ENCODE assay signal across 31 cellular contexts in genomic region chr14:28761438-28762289, GRCh38. TPM values are rescaled to one million over a fixed set of nuclear protein-coding genes. Genes with fewer than 3 reads are reported as not detected.
DNase-seq lines count a peak whose midpoint lies in the region; ATAC-seq, FAIRE-seq and TF ChIP-seq lines count a peak whose summit lies in the region.
"Had no signal": no experiment of that assay in that cellular context is flagged by ENCODE, and none has a peak within 500 bp of the region (broad histone marks: within the 10 kb centered on the region; RNA-seq: fewer than 3 reads in every experiment).

No MANE protein-coding gene starts in this region.

- intact Hi-C loops in HepG2 (cut with micrococcal nuclease; ENCODE audit: unreplicated experiment): no loop called here
- intact Hi-C loops in right lobe of liver (cut with DNase I): no loop called here
- intact Hi-C loops in lower lobe of right lung (cut with DNase I): no loop called here

- H3K9me3 Mint-ChIP-seq in activated CD8-positive, alpha-beta memory T cell treated with anti-CD3 and anti-CD28 coated beads, Interleukin-2, amount 10 ng/mL, durations not matched to agents 7 days and 5 days (ENCODE audit: low read depth): peaks cover 3% of the 10 kb centered on the region
- H3K9me3 Mint-ChIP-seq: activated CD4-positive, alpha-beta T cell treated with anti-CD3 and anti-CD28 coated beads, Interleukin-2, amount 10 ng/mL, durations not matched to agents 7 days and 5 days; activated naive CD4-positive, alpha-beta T cell treated with anti-CD3 and anti-CD28 coated beads for 36 hours had no signal

- no TSS peak for BruUV-seq in HepG2 (replicated peaks; lab: Mats Ljungman, UMichigan)

- CTCF ChIA-PET in HepG2 (lab: Yijun Ruan, JAX; ENCODE audit: low intra/inter-chr PET ratio, low total read pairs): no interaction called here
- CTCF ChIA-PET in activated CD8-positive, alpha-beta memory T cell treated with anti-CD3 and anti-CD28 coated beads, Interleukin-2, amount 10 ng/mL, durations not matched to agents 7 days and 5 days (lab: Charles Lee): no interaction called here

- DNase-seq in HepG2 (ENCODE audit: low spot score): no peak
- no peak for DNase-seq in right lobe of liver
- peak; percentile 87 for DNase-seq in astrocyte of the hippocampus (ENCODE audit: low read depth, low spot score)
- peak; percentile 20 for DNase-seq in lower lobe of right lung
- no peak for DNase-seq in NCI-H1092 treated with DMSO at 0.1 percent for 48 hours (lab: John Stamatoyannopoulos, UW)
- no peak for DNase-seq in activated CD8-positive, alpha-beta memory T cell treated with anti-CD3 and anti-CD28 coated beads, Interleukin-2, amount 10 ng/mL, durations not matched to agents 7 days and 5 days
- no peak for DNase-seq in cortex of kidney (lab: John Stamatoyannopoulos, UW)
- DNase-seq: activated CD4-positive, alpha-beta T cell treated with anti-CD3 and anti-CD28 coated beads, Interleukin-2, amount 10 ng/mL, durations not matched to agents 7 days and 5 days; activated naive CD4-positive, alpha-beta T cell treated with anti-CD3 and anti-CD28 coated beads for 36 hours; activated T-cell treated with anti-CD3 and anti-CD28 coated beads, Interleukin-2, amount 50 U/mL, for 72 hours; heart left ventricle; IMR-90; naive B cell; NCI-H1048; NCI-H2081 treated with DMSO at 0.1 percent for 48 hours; NCI-H526 treated with DMSO at 0.1 percent for 48 hours; Right ventricle myocardium superior; spleen; stimulated activated CD4-positive, alpha-beta T cell treated with anti-CD3 and anti-CD28 coated beads, Interleukin-2, amount 100 ng/mL, for 48 hours; T-helper 9 cell; WERI-Rb-1 had no signal

- no peak overlapping the region for H3K27ac Mint-ChIP-seq in activated CD8-positive, alpha-beta memory T cell treated with anti-CD3 and anti-CD28 coated beads, Interleukin-2, amount 10 ng/mL, durations not matched to agents 7 days and 5 days
- H3K27ac Mint-ChIP-seq: activated CD4-positive, alpha-beta T cell treated with anti-CD3 and anti-CD28 coated beads, Interleukin-2, amount 10 ng/mL, durations not matched to agents 7 days and 5 days; activated naive CD4-positive, alpha-beta T cell treated with anti-CD3 and anti-CD28 coated beads for 36 hours; activated T-cell treated with anti-CD3 and anti-CD28 coated beads, Interleukin-2, amount 50 U/mL, for 72 hours; naive B cell; stimulated activated memory B cell treated with anti-CD40 and anti-IgM and Interleukin-4, amounts not matched to agents 10 μg/mL and 1 μg/mL and 100 μg/mL, for 72 hours had no signal

- no peak overlapping the region for H3K4me3 Mint-ChIP-seq in activated CD8-positive, alpha-beta memory T cell treated with anti-CD3 and anti-CD28 coated beads, Interleukin-2, amount 10 ng/mL, durations not matched to agents 7 days and 5 days
- H3K4me3 Mint-ChIP-seq: activated CD4-positive, alpha-beta T cell treated with anti-CD3 and anti-CD28 coated beads, Interleukin-2, amount 10 ng/mL, durations not matched to agents 7 days and 5 days; activated naive CD4-positive, alpha-beta T cell treated with anti-CD3 and anti-CD28 coated beads for 36 hours; activated T-cell treated with anti-CD3 and anti-CD28 coated beads, Interleukin-2, amount 50 U/mL, for 72 hours; central memory CD8-positive, alpha-beta T cell; stimulated activated memory B cell treated with anti-CD40 and anti-IgM and Interleukin-4, amounts not matched to agents 10 μg/mL and 1 μg/mL and 100 μg/mL, for 72 hours had no signal

- H3K4me3 ChIP-seq in HepG2 (replicated peaks in 1 of 3; ENCODE audit: insufficient read depth in 1 of 3, low read depth in 2 of 3, low read length in 3 of 3): no peak overlapping the region
- no peak overlapping the region for H3K4me3 ChIP-seq in right lobe of liver
- H3K4me3 ChIP-seq in lower lobe of right lung: no peak overlapping the region
- H3K4me3 ChIP-seq: BLaER1 treated with 17β-estradiol and CSF1 and Interleukin-3, amounts not matched to agents 10 nM and 100 nM; heart left ventricle; spleen; suprapubic skin; vagina had no signal

- TF ChIP-seq EP300 in HepG2 (IDR thresholded peaks at IDR 0.05; ENCODE audit: low read depth in 2 of 2, low read length in 2 of 2) (no peak), HepG2 (CRISPR knock-in tag; IDR thresholded peaks at IDR 0.05; ENCODE audit: borderline replicate concordance) (no peak)

- no peak for TF ChIP-seq POLR2A in HepG2 (IDR thresholded peaks at IDR 0.05; ENCODE audit: insufficient read depth in 1 of 2, low read depth in 2 of 2, low read length in 2 of 2)
- no peak for TF ChIP-seq POLR2A in right lobe of liver (IDR thresholded peaks at IDR 0.05)

- no peak overlapping the region for H3K9ac ChIP-seq in HepG2 (ENCODE audit: insufficient read depth, low read depth, low read length)
- H3K9ac ChIP-seq: BLaER1 treated with 17β-estradiol and CSF1 and Interleukin-3, amounts not matched to agents 10 nM and 100 nM had no signal

- H3K9me3 ChIP-seq in HepG2 (ENCODE audit: low read length): no peaks in the 10 kb centered on the region
- no peaks in the 10 kb centered on the region for H3K9me3 ChIP-seq in right lobe of liver
- no peaks in the 10 kb centered on the region for H3K9me3 ChIP-seq in lower lobe of right lung
- H3K9me3 ChIP-seq: heart left ventricle, suprapubic skin, vagina had no signal

- H3K4me1 Mint-ChIP-seq in activated CD8-positive, alpha-beta memory T cell treated with anti-CD3 and anti-CD28 coated beads, Interleukin-2, amount 10 ng/mL, durations not matched to agents 7 days and 5 days: peaks cover 3% of the 10 kb centered on the region
- H3K4me1 Mint-ChIP-seq: central memory CD8-positive, alpha-beta T cell had no signal

- FAIRE-seq in HepG2 (lab: Jason Lieb, UNC): no peak

- H3K4me2 ChIP-seq in HepG2 (ENCODE audit: low read depth, low read length): peak overlapping the region; percentile 14; the same call in 1 of the 2 replicates
- H3K4me2 ChIP-seq: BLaER1 treated with 17β-estradiol and CSF1 and Interleukin-3, amounts not matched to agents 10 nM and 100 nM had no signal

- peaks cover 9% of the 10 kb centered on the region for H3K36me3 Mint-ChIP-seq in activated CD8-positive, alpha-beta memory T cell treated with anti-CD3 and anti-CD28 coated beads, Interleukin-2, amount 10 ng/mL, durations not matched to agents 7 days and 5 days
- H3K36me3 Mint-ChIP-seq: stimulated activated memory B cell treated with anti-CD40 and anti-IgM and Interleukin-4, amounts not matched to agents 10 μg/mL and 1 μg/mL and 100 μg/mL, for 72 hours had no signal

- H2AFZ ChIP-seq in HepG2 (ENCODE audit: low read length): no peak overlapping the region

- peaks cover 74% of the 10 kb centered on the region for H3K27me3 Mint-ChIP-seq in activated CD8-positive, alpha-beta memory T cell treated with anti-CD3 and anti-CD28 coated beads, Interleukin-2, amount 10 ng/mL, durations not matched to agents 7 days and 5 days

- TF ChIP-seq CTCF in HepG2 (CRISPR knock-in tag; IDR thresholded peaks at IDR 0.05) (no peak), right lobe of liver (IDR thresholded peaks at IDR 0.05) (no peak), lower lobe of right lung (IDR thresholded peaks at IDR 0.05) (no peak)

- POLR2A ChIA-PET in HepG2 (lab: Yijun Ruan, JAX): no interaction called here

- H3K27me3 ChIP-seq in HepG2 (ENCODE audit: control insufficient read depth in 1 of 2, insufficient read depth in 2 of 2, low read length in 2 of 2) (peaks cover 0 to 65% of the 10 kb centered on the region in 2 experiments; a peak in 3 of 5 replicates), right lobe of liver (peaks cover 28 to 64% of the 10 kb centered on the region in 2 donors), lower lobe of right lung (ENCODE audit: low read depth) (peaks cover 99% of the 10 kb centered on the region)

- in situ Hi-C loops in HepG2 (cut with HindIII; ENCODE audit: extremely low pct_ligation_motif_present, low pct_unique_long_range_greater_than_20kb): no loop called here

- whole genome bisulfite sequencing in HepG2 (ENCODE audit: low lambda C conversion rate): 54% methylated on average over 32 of the region's 32 CpGs
- WGBS in right lobe of liver (ENCODE audit: insufficient coverage, low coverage, low lambda C conversion rate, missing lambda C conversion rate): 3% methylated on average over 26 of the region's 32 CpGs

- ATAC-seq in HepG2 (peak; percentile 50), right lobe of liver (no peak), lower lobe of right lung (no peak), GM19397 (IDR thresholded peaks at IDR 0.05; ENCODE audit: unreplicated experiment) (no peak)
- ATAC-seq in activated CD8-positive, alpha-beta memory T cell treated with anti-CD3 and anti-CD28 coated beads, Interleukin-2, amount 10 ng/mL, durations not matched to agents 7 days and 5 days: no peak
- ATAC-seq: activated T-cell treated with anti-CD3 and anti-CD28 coated beads, Interleukin-2, amount 50 U/mL, for 72 hours; heart left ventricle; left lobe of liver; stimulated activated memory B cell treated with anti-CD40 and anti-IgM and Interleukin-4, amounts not matched to agents 10 μg/mL and 1 μg/mL and 100 μg/mL, for 72 hours had no signal

- peaks cover 20% of the 10 kb centered on the region for H3K4me1 ChIP-seq in HepG2 (ENCODE audit: insufficient read depth, low read length)
- H3K4me1 ChIP-seq in right lobe of liver: peaks cover 0 to 7% (median 0%) of the 10 kb centered on the region in 4 donors
- H3K4me1 ChIP-seq in lower lobe of right lung: peaks cover 10% of the 10 kb centered on the region
- H3K4me1 ChIP-seq: BLaER1 treated with 17β-estradiol and CSF1 and Interleukin-3, amounts not matched to agents 10 nM and 100 nM had no signal

- H3K36me3 ChIP-seq in HepG2 (replicated peaks in 1 of 2; ENCODE audit: control insufficient read depth in 1 of 2, insufficient read depth in 2 of 2, low read length in 2 of 2) (no peaks in the 10 kb centered on the region), right lobe of liver (no peaks in the 10 kb centered on the region), lower lobe of right lung (no peaks in the 10 kb centered on the region)
- H3K36me3 ChIP-seq: BLaER1 treated with 17β-estradiol and CSF1 and Interleukin-3, amounts not matched to agents 10 nM and 100 nM; heart left ventricle; spleen; suprapubic skin; vagina; WERI-Rb-1 had no signal

- no peaks in the 10 kb centered on the region for H4K20me1 ChIP-seq in HepG2 (ENCODE audit: insufficient read depth, low read length)

- H3K27ac ChIP-seq in HepG2 (ENCODE audit: extremely low read length, insufficient read depth, low read length) (no peak overlapping the region), right lobe of liver (no peak overlapping the region), lower lobe of right lung (no peak overlapping the region)
- H3K27ac ChIP-seq: BLaER1 treated with 17β-estradiol and CSF1 and Interleukin-3, amounts not matched to agents 10 nM and 100 nM; heart left ventricle; spleen; suprapubic skin; vagina; WERI-Rb-1 had no signal

- no peak for TF ChIP-seq RAD21 in HepG2 (CRISPR knock-in tag; IDR thresholded peaks at IDR 0.05)

- no peaks in the 10 kb centered on the region for H3K79me2 ChIP-seq in HepG2 (ENCODE audit: insufficient read depth, low read length)

RNA-seq across cellular contexts. Expression of gene FOXG1, which starts 4.9 kb away (rescaled TPM):
- total RNA-seq in HepG2 (2016; rRNA removed; fragmentation: Illumina TruSeq; extraction: Trizol): not detected in 2 replicates
- total RNA-seq in HepG2 (2016; cell fraction: cytosol; rRNA removed; fragmentation: Illumina TruSeq; extraction: Trizol; ENCODE audit: low read depth): not detected in 2 replicates
- total RNA-seq in HepG2 (2016; cell fraction: insoluble cytoplasmic fraction; rRNA removed; fragmentation: Illumina TruSeq; extraction: Trizol): not detected in 2 replicates
- total RNA-seq in HepG2 (2016; cell fraction: membrane; rRNA removed; fragmentation: Illumina TruSeq; extraction: Trizol): not detected in 2 replicates
- total RNA-seq in HepG2 (2016; cell fraction: nucleus; rRNA removed; fragmentation: Illumina TruSeq; extraction: Trizol): not detected in 2 replicates
- polyA plus RNA-seq in HepG2 (2011; rRNA removed): not detected in 2 replicates
- polyA plus RNA-seq in HepG2 (2011; cell fraction: cytosol; rRNA removed): not detected in 2 replicates
- not detected in 2 replicates for polyA plus RNA-seq in HepG2 (2011; cell fraction: nucleus; rRNA removed)
- not detected in 2 replicates for polyA plus RNA-seq in HepG2 (2012)
- polyA plus RNA-seq in HepG2 (2016; cell fraction: cytosol; fragmentation: Illumina TruSeq; extraction: Trizol; ENCODE audit: low read depth): not detected in 2 replicates
- polyA plus RNA-seq in HepG2 (2016; cell fraction: insoluble cytoplasmic fraction; fragmentation: Illumina TruSeq; extraction: Trizol; ENCODE audit: low read depth): not detected in 2 replicates
- polyA plus RNA-seq in HepG2 (2016; cell fraction: membrane; fragmentation: Illumina TruSeq; extraction: Trizol; ENCODE audit: low read depth): not detected in 2 replicates
- polyA plus RNA-seq in HepG2 (2016; cell fraction: nucleus; fragmentation: Illumina TruSeq; extraction: Trizol; ENCODE audit: insufficient read depth, low read depth): not detected in 2 replicates
- polyA minus RNA-seq in HepG2 (2011; rRNA and poly(A)+ RNA removed; ENCODE audit: low replicate concordance): not detected in 2 replicates
- polyA minus RNA-seq in HepG2 (2011; cell fraction: cytosol; rRNA and poly(A)+ RNA removed): not detected in 2 replicates
- polyA minus RNA-seq in HepG2 (2011; cell fraction: nucleus; rRNA and poly(A)+ RNA removed): not detected in 2 replicates
- not detected for total RNA-seq in right lobe of liver
- total RNA-seq in lower lobe of right lung: not detected
- total RNA-seq in activated CD8-positive, alpha-beta memory T cell treated with anti-CD3 and anti-CD28 coated beads, Interleukin-2, amount 10 ng/mL, durations not matched to agents 7 days and 5 days: not detected
- total RNA-seq: activated CD4-positive, alpha-beta T cell treated with anti-CD3 and anti-CD28 coated beads, Interleukin-2, amount 10 ng/mL, durations not matched to agents 7 days and 5 days; activated naive CD4-positive, alpha-beta T cell treated with anti-CD3 and anti-CD28 coated beads for 36 hours; activated T-cell treated with anti-CD3 and anti-CD28 coated beads, Interleukin-2, amount 50 U/mL, for 72 hours; heart left ventricle; IMR-90; left lobe of liver; mesenteric fat pad; osteoblast; Right ventricle myocardium superior; suprapubic skin; vagina had no signal
- polyA plus RNA-seq: AG04450, heart left ventricle, IMR-90 had no signal

Comparison
In these comparisons a context has a peak if more than half of its experiments do, and no peak if none do; other contexts are left out.
1. DNase-seq: peak in astrocyte of the hippocampus (single experiment) and lower lobe of right lung (single experiment); none in HepG2 (single experiment), right lobe of liver (0 of 3), NCI-H1092 treated with DMSO at 0.1 percent for 48 hours (single experiment), activated CD8-positive, alpha-beta memory T cell treated with anti-CD3 and anti-CD28 coated beads, Interleukin-2, amount 10 ng/mL, durations not matched to agents 7 days and 5 days (single experiment) and cortex of kidney (single experiment).